ENCODE assay signal across 28 cellular contexts in the genomic region with DNA sequence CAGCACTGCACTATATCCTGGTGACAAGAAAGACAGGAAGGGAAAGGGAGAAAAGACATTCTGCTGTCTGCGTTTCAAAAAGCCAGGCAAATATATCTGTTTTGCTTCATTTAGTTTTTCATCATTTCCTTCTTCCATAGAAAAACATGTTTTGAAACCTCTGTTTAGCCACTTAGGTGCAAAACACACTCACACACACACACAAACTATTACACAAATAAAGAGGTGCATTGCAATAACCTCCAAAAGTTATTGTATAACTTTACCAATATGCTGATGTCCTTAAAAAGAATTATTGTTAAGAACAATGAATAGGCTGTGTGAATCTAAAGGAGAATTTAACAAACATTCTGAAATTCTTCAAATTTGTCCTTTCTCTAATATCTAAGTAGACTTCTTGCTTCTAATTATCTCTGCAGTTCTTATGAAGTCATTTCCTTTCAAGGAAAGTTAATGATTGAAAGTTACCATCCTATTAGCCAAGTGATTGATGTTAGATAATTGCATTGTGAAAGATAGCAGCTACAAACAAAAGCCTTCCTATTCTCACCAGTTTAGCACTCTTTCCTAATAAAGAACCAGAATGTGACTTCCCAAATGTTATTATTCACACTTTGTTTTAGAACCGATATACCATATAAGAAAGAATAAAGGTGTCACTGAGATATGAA.
"Had no signal": no experiment of that assay in that cellular context is flagged by ENCODE, and none has a peak within 500 bp of the region (broad histone marks: within the 10 kb centered on the region; RNA-seq: fewer than 3 reads in every experiment).

No MANE protein-coding gene starts in this region.

- H3K27me3 Mint-ChIP-seq: activated B cell treated with CpG ODN at 0.5 μM for 24 hours; activated CD8-positive, alpha-beta memory T cell treated with anti-CD3 and anti-CD28 coated beads, Interleukin-2, amount 10 ng/mL, durations not matched to agents 7 days and 5 days; activated CD8-positive, alpha-beta T cell treated with anti-CD3 and anti-CD28 coated beads for 36 hours; activated naive CD4-positive, alpha-beta T cell treated with anti-CD3 and anti-CD28 coated beads, Interleukin-2, amount 50 U/mL, for 24 hours; activated naive CD8-positive, alpha-beta T cell treated with anti-CD3 and anti-CD28 coated beads, Interleukin-2, amount 50 U/mL, for 24 hours; stimulated activated naive B cell treated with anti-CD40 and anti-IgM and Interleukin-4, amounts not matched to agents 10 μg/mL and 1 μg/mL and 100 μg/mL, for 72 hours had no signal

- H3K27me3 ChIP-seq: esophagus muscularis mucosa, foreskin keratinocyte, heart left ventricle, left lung, stomach, suprapubic skin, tibial artery, upper lobe of right lung had no signal

- H3K27ac Mint-ChIP-seq: activated B cell treated with CpG ODN at 0.5 μM for 24 hours; activated CD8-positive, alpha-beta memory T cell treated with anti-CD3 and anti-CD28 coated beads, Interleukin-2, amount 10 ng/mL, durations not matched to agents 7 days and 5 days; activated CD8-positive, alpha-beta T cell treated with anti-CD3 and anti-CD28 coated beads for 36 hours; activated naive CD4-positive, alpha-beta T cell treated with anti-CD3 and anti-CD28 coated beads, Interleukin-2, amount 50 U/mL, for 24 hours; activated naive CD8-positive, alpha-beta T cell treated with anti-CD3 and anti-CD28 coated beads, Interleukin-2, amount 50 U/mL, for 24 hours; activated T-helper 2 cell treated with anti-CD3 and anti-CD28 coated beads, Interferon-gamma antibody, Interleukin-2, Interleukin-4, amounts not matched to agents 10 μg/mL and 5 μg/mL and 100 μg/mL, durations not matched to agents 14 hours and 24 hours and 36 hours; immature natural killer cell; nephron; stimulated activated naive B cell treated with anti-CD40 and anti-IgM and Interleukin-4, amounts not matched to agents 10 μg/mL and 1 μg/mL and 100 μg/mL, for 72 hours had no signal

- DNase-seq: activated B cell treated with CpG ODN at 0.5 μM for 24 hours; activated CD4-positive, alpha-beta T cell treated with anti-CD3 and anti-CD28 coated beads, Interleukin-2, amount 50 U/mL, for 1 hour; activated CD8-positive, alpha-beta memory T cell treated with anti-CD3 and anti-CD28 coated beads, Interleukin-2, amount 10 ng/mL, durations not matched to agents 7 days and 5 days; activated CD8-positive, alpha-beta T cell treated with anti-CD3 and anti-CD28 coated beads for 36 hours; activated naive CD8-positive, alpha-beta T cell treated with anti-CD3 and anti-CD28 coated beads, Interleukin-2, amount 50 U/mL, for 24 hours; activated T-cell treated with anti-CD3 and anti-CD28 coated beads, Interleukin-2, amount 50 U/mL, for 48 hours; amygdala; caudate nucleus; cortex of kidney; foreskin keratinocyte; heart left ventricle; hypothalamus; immature natural killer cell; left lung; retina; stimulated activated CD4-positive, alpha-beta T cell treated with anti-CD3 and anti-CD28 coated beads, Interleukin-2, amount 100 ng/mL, for 24 hours; stimulated activated naive B cell treated with anti-CD40 and anti-IgM and Interleukin-4, amounts not matched to agents 10 μg/mL and 1 μg/mL and 100 μg/mL, for 72 hours; stomach; tibial artery; upper lobe of right lung had no signal

- H3K4me1 ChIP-seq: esophagus muscularis mucosa, foreskin keratinocyte, heart left ventricle, left lung, stomach, suprapubic skin, tibial artery, upper lobe of right lung had no signal

- H3K36me3 ChIP-seq: esophagus muscularis mucosa, heart left ventricle, left lung, stomach, suprapubic skin, tibial artery, upper lobe of right lung had no signal

- H3K36me3 Mint-ChIP-seq: activated CD8-positive, alpha-beta memory T cell treated with anti-CD3 and anti-CD28 coated beads, Interleukin-2, amount 10 ng/mL, durations not matched to agents 7 days and 5 days; activated naive CD4-positive, alpha-beta T cell treated with anti-CD3 and anti-CD28 coated beads, Interleukin-2, amount 50 U/mL, for 24 hours; immature natural killer cell; stimulated activated naive B cell treated with anti-CD40 and anti-IgM and Interleukin-4, amounts not matched to agents 10 μg/mL and 1 μg/mL and 100 μg/mL, for 72 hours had no signal

- H3K9me3 Mint-ChIP-seq: activated B cell treated with CpG ODN at 0.5 μM for 24 hours; activated CD8-positive, alpha-beta T cell treated with anti-CD3 and anti-CD28 coated beads for 36 hours; activated naive CD8-positive, alpha-beta T cell treated with anti-CD3 and anti-CD28 coated beads, Interleukin-2, amount 50 U/mL, for 24 hours; activated T-helper 2 cell treated with anti-CD3 and anti-CD28 coated beads, Interferon-gamma antibody, Interleukin-2, Interleukin-4, amounts not matched to agents 10 μg/mL and 5 μg/mL and 100 μg/mL, durations not matched to agents 14 hours and 24 hours and 36 hours; nephron had no signal

- ATAC-seq: activated CD8-positive, alpha-beta memory T cell treated with anti-CD3 and anti-CD28 coated beads, Interleukin-2, amount 10 ng/mL, durations not matched to agents 7 days and 5 days; activated CD8-positive, alpha-beta T cell treated with anti-CD3 and anti-CD28 coated beads for 36 hours; activated naive CD8-positive, alpha-beta T cell treated with anti-CD3 and anti-CD28 coated beads, Interleukin-2, amount 50 U/mL, for 24 hours; foreskin keratinocyte; heart left ventricle; left lung; sciatic nerve; stimulated activated naive B cell treated with anti-CD40 and anti-IgM and Interleukin-4, amounts not matched to agents 10 μg/mL and 1 μg/mL and 100 μg/mL, for 72 hours; upper lobe of right lung had no signal

- H3K4me3 Mint-ChIP-seq: activated B cell treated with CpG ODN at 0.5 μM for 24 hours; activated CD8-positive, alpha-beta memory T cell treated with anti-CD3 and anti-CD28 coated beads, Interleukin-2, amount 10 ng/mL, durations not matched to agents 7 days and 5 days; activated CD8-positive, alpha-beta T cell treated with anti-CD3 and anti-CD28 coated beads for 36 hours; activated naive CD4-positive, alpha-beta T cell treated with anti-CD3 and anti-CD28 coated beads, Interleukin-2, amount 50 U/mL, for 24 hours; activated naive CD8-positive, alpha-beta T cell treated with anti-CD3 and anti-CD28 coated beads, Interleukin-2, amount 50 U/mL, for 24 hours; immature natural killer cell; nephron; stimulated activated naive B cell treated with anti-CD40 and anti-IgM and Interleukin-4, amounts not matched to agents 10 μg/mL and 1 μg/mL and 100 μg/mL, for 72 hours had no signal

- H3K4me1 Mint-ChIP-seq: activated B cell treated with CpG ODN at 0.5 μM for 24 hours; activated CD8-positive, alpha-beta memory T cell treated with anti-CD3 and anti-CD28 coated beads, Interleukin-2, amount 10 ng/mL, durations not matched to agents 7 days and 5 days; activated naive CD4-positive, alpha-beta T cell treated with anti-CD3 and anti-CD28 coated beads, Interleukin-2, amount 50 U/mL, for 24 hours; activated naive CD8-positive, alpha-beta T cell treated with anti-CD3 and anti-CD28 coated beads, Interleukin-2, amount 50 U/mL, for 24 hours; immature natural killer cell; nephron; stimulated activated naive B cell treated with anti-CD40 and anti-IgM and Interleukin-4, amounts not matched to agents 10 μg/mL and 1 μg/mL and 100 μg/mL, for 72 hours had no signal

- H3K27ac ChIP-seq: esophagus muscularis mucosa, foreskin keratinocyte, heart left ventricle, left lung, stomach, suprapubic skin, tibial artery, upper lobe of right lung had no signal

- H3K4me3 ChIP-seq: esophagus muscularis mucosa, heart left ventricle, left lung, lung, skin epidermis, stomach, suprapubic skin, tibial artery, upper lobe of right lung had no signal

- H3K9me3 ChIP-seq: esophagus muscularis mucosa, heart left ventricle, left lung, stomach, suprapubic skin, tibial artery, upper lobe of right lung had no signal
